13 cellular contexts compared by ENCODE assay signal in the genomic region with DNA sequence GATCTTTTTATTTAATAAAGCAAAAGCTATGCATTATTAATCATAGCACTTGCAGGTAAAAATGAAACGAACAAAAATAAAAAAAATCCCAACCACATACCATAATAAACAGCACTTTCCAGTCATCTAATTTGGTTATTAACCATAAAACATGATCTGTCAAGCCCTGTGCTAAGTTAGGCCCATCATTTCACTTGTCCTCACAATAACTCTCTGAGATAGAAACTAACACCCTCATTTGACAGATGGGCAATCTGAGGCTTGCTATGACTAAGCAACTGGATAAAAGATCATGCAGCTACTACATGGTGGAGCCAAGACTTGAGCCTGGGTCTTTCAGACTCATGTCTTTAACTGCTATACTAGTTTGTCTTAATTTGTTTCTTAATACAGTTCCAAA. TPM values are rescaled to one million over a fixed set of nuclear protein-coding genes. Genes with fewer than 3 reads are reported as not detected.
DNase-seq lines count a peak whose midpoint lies in the region; ATAC-seq and TF ChIP-seq lines count a peak whose summit lies in the region.
"Had no signal": no experiment of that assay in that cellular context is flagged by ENCODE, and none has a peak within 500 bp of the region (broad histone marks: within the 10 kb centered on the region; RNA-seq: fewer than 3 reads in every experiment).

No MANE protein-coding gene starts in this region.

- peaks cover 0 to 77% of the 10 kb centered on the region in 2 donors for H3K36me3 ChIP-seq in left lung
- H3K36me3 ChIP-seq in transverse colon, result peaks cover 0 to 39% (median 18%) of the 10 kb centered on the region in 4 donors

- WGBS in transverse colon (ENCODE audit: low coverage in 1 of 2), 2 donors, result 41 to 67% methylated on average over 1 of the region's 1 CpG

- H3K4me1 ChIP-seq in left lung (no peaks in the 10 kb centered on the region), transverse colon (peaks cover 0 to 15% (median 2%) of the 10 kb centered on the region in 4 donors)

- TF ChIP-seq POLR2A in transverse colon (IDR thresholded peaks at IDR 0.05), result no peak

- no peak overlapping the region for H3K27ac ChIP-seq in left lung
- peak overlapping the region in 1 of 4 donors; percentile 3 for H3K27ac ChIP-seq in transverse colon

- TF ChIP-seq EP300 in transverse colon (IDR thresholded peaks at IDR 0.05; ENCODE audit: low read depth), result no peak

- H3K4me3 ChIP-seq in left lung (no peak overlapping the region), transverse colon (no peak overlapping the region)

- intact Hi-C loops in left lung (cut with DNase I) (no loop called here), posterior vena cava (cut with DNase I) (no loop called here), transverse colon (cut with DNase I; ENCODE audit: low total_unique reads) (no loop called here)

- TF ChIP-seq CTCF in left lung (IDR thresholded peaks at IDR 0.05) (no peak), transverse colon (IDR thresholded peaks at IDR 0.05) (no peak)

- H3K27me3 ChIP-seq in left lung (no peaks in the 10 kb centered on the region), transverse colon (no peaks in the 10 kb centered on the region)

- no peak for DNase-seq in left lobe of liver (ENCODE audit: low spot score)
- no peak for DNase-seq in left lung
- DNase-seq in posterior vena cava (ENCODE audit: low spot score), result no peak
- no peak for DNase-seq in transverse colon
- DNase-seq: activated gamma-delta T cell; stimulated activated CD4-positive, alpha-beta T cell treated with anti-CD3 and anti-CD28 coated beads, Interleukin-4, amount 100 ng/mL, for 1 hour had no signal

- H3K9me3 ChIP-seq in left lung, result no peaks in the 10 kb centered on the region
- no peaks in the 10 kb centered on the region for H3K9me3 ChIP-seq in transverse colon

- peak; percentile 70 for ATAC-seq in GM18499 (IDR thresholded peaks at IDR 0.05; ENCODE audit: insufficient read depth, unreplicated experiment)
- ATAC-seq in GM19324 (IDR thresholded peaks at IDR 0.05; ENCODE audit: low FRiP score, unreplicated experiment), result peak; percentile 73
- ATAC-seq in HG02852 (IDR thresholded peaks at IDR 0.05; ENCODE audit: unreplicated experiment), result peak; percentile 76
- peak; percentile 92 for ATAC-seq in HG03565 (IDR thresholded peaks at IDR 0.05; ENCODE audit: unreplicated experiment)
- ATAC-seq in left lobe of liver, result no peak
- no peak for ATAC-seq in left lung

- in situ Hi-C loops in transverse colon (cut with MboI; ENCODE audit: low pct_ligation_motif_present in 1 of 4, low pct_unique_long_range_greater_than_20kb in 1 of 4, low sequenced_read_pairs in 3 of 4), result no loop called here

RNA-seq across cellular contexts. Expression of a gene that starts 21.8 kb away (rescaled TPM):
- total RNA-seq in left lobe of liver (7.3 TPM), left lung (10 to 100 TPM; 28.3 to 38.4 TPM), posterior vena cava (10 to 100 TPM; 14.8 to 19.8 TPM), transverse colon (100 to 1,000 TPM in 1 of 4 donors, 10 to 100 TPM in 3; 18.5 to 174 (median 71.1) TPM)

RNA-seq across cellular contexts. Expression of a gene that starts 22.2 kb away (rescaled TPM):
- total RNA-seq in left lobe of liver, result 16.7 TPM
- total RNA-seq in left lung, result 10 to 100 TPM; 26.2 to 28.5 TPM
- total RNA-seq in posterior vena cava, result 10 to 100 TPM; 15.0 to 22.9 TPM
- total RNA-seq in transverse colon, result 10 to 100 TPM in 3 of 4 donors, 1 to 10 TPM in 1; 3.2 to 58.1 (median 38.9) TPM

RNA-seq across cellular contexts. Expression of a gene that starts 25.5 kb away (rescaled TPM):
- total RNA-seq in left lobe of liver, result not detected
- total RNA-seq in left lung, result 1 to 10 TPM in 1 of 2 donors, not detected in 1; 2.8 TPM
- not detected for total RNA-seq in posterior vena cava
- under 1 TPM in 1 of 4 donors, not detected in 3; 0.55 TPM for total RNA-seq in transverse colon
- total RNA-seq: chondrocyte, HT1080, subcutaneous adipose tissue had no signal

Comparison
In these comparisons a context has a peak if more than half of its experiments do, and no peak if none do; other contexts are left out.
1. ATAC-seq: peak in GM18499 (single experiment), GM19324 (single experiment), HG02852 (single experiment) and HG03565 (single experiment); none in left lobe of liver (single experiment) and left lung (single experiment).